24 cellular contexts compared by ENCODE assay signal in genomic region chr1:183977717-183978116, GRCh38. TPM values are rescaled to one million over a fixed set of nuclear protein-coding genes. Genes with fewer than 3 reads are reported as not detected.
"Had no signal": no experiment of that assay in that cellular context is flagged by ENCODE, and none has a peak within 500 bp of the region (broad histone marks: within the 10 kb centered on the region; RNA-seq: fewer than 3 reads in every experiment).

No MANE protein-coding gene starts in this region.

- H3K4me2 ChIP-seq: hepatocyte had no signal

- H3K27me3 Mint-ChIP-seq: dendritic cell treated with granulocyte-macrophage colony-stimulating factor and Interleukin-4, amounts not matched to agents 40 ng/mL and 50 ng/mL, for 4 days had no signal

- H3K4me1 ChIP-seq: colonic mucosa, esophagus muscularis mucosa, foreskin keratinocyte, gastroesophageal sphincter, lower lobe of right lung had no signal

- H3K4me1 Mint-ChIP-seq: naive B cell had no signal

- H2AFZ ChIP-seq: hepatocyte had no signal

- DNase-seq: colonic mucosa; cortex of kidney; effector CD4-positive, alpha-beta T cell; effector memory CD4-positive, alpha-beta T cell; foreskin keratinocyte; heart left ventricle; hypothalamus; immature natural killer cell; islet precursor cell; kidney; kidney glomerular epithelial cell; left colon; left ventricle myocardium superior; lower lobe of right lung; mesenchymal stem cell; mucosa of descending colon; naive B cell had no signal

- H3K4me3 ChIP-seq: colonic mucosa, esophagus muscularis mucosa, gastroesophageal sphincter, heart left ventricle, hepatocyte, lower lobe of right lung, mucosa of descending colon had no signal

- H3K9me3 Mint-ChIP-seq: dendritic cell treated with granulocyte-macrophage colony-stimulating factor and Interleukin-4, amounts not matched to agents 40 ng/mL and 50 ng/mL, for 4 days; immature natural killer cell; mesothelial cell of epicardium had no signal

- H3K27ac ChIP-seq: colonic mucosa, esophagus muscularis mucosa, foreskin keratinocyte, gastroesophageal sphincter, heart left ventricle, hepatocyte, lower lobe of right lung had no signal

- H3K9me3 ChIP-seq: colonic mucosa, esophagus muscularis mucosa, gastroesophageal sphincter, heart left ventricle, lower lobe of right lung, mucosa of descending colon had no signal

- H3K4me3 Mint-ChIP-seq: dendritic cell treated with granulocyte-macrophage colony-stimulating factor and Interleukin-4, amounts not matched to agents 40 ng/mL and 50 ng/mL, for 4 days; immature natural killer cell; mesothelial cell of epicardium; naive B cell had no signal

- H3K36me3 ChIP-seq: colonic mucosa, gastroesophageal sphincter, lower lobe of right lung had no signal

- H3K27me3 ChIP-seq: colonic mucosa, esophagus muscularis mucosa, foreskin keratinocyte, gastroesophageal sphincter, heart left ventricle, hepatocyte had no signal

- ATAC-seq: foreskin keratinocyte, gastroesophageal sphincter, heart left ventricle, left colon, left lobe of liver, left ventricle myocardium superior, lower lobe of right lung, mucosa of descending colon had no signal

- H3K79me2 ChIP-seq: hepatocyte had no signal

- H3K27ac Mint-ChIP-seq: dendritic cell treated with granulocyte-macrophage colony-stimulating factor and Interleukin-4, amounts not matched to agents 40 ng/mL and 50 ng/mL, for 4 days; immature natural killer cell; mesothelial cell of epicardium had no signal

- H3K36me3 Mint-ChIP-seq: mesothelial cell of epicardium, naive B cell had no signal

RNA-seq across cellular contexts. Expression of gene COLGALT2, which starts 59.8 kb away (rescaled TPM):
- total RNA-seq: endothelial cell of umbilical vein had no signal
